ENCODE assay signal across 28 cellular contexts in the genomic region with DNA sequence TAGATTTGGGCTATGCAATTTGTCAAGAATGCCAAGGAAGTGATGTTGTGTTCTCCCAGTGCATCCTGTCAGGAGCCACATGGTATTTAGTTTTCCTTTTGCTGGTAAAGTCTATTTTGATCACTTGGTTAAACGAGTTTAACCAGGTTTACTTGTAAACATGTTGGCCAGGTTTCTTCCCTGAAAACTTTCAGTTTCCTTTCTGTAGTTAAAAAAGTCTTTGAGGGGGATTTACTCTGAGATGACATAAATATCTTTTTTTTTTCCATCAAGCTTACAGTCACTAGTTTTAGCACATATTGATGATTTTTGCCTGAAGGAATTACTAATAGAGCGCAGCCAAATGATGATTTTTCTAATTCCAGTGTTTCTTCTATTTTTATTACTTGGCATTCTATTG.
"Had no signal": no experiment of that assay in that cellular context is flagged by ENCODE, and none has a peak within 500 bp of the region (broad histone marks: within the 10 kb centered on the region; RNA-seq: fewer than 3 reads in every experiment).

No MANE protein-coding gene starts in this region.

- H3K36me3 ChIP-seq: breast epithelium, esophagus squamous epithelium, left lung, lower lobe of right lung, sigmoid colon, uterus had no signal

- H2AFZ ChIP-seq: parathyroid adenoma had no signal

- ATAC-seq: activated CD8-positive, alpha-beta memory T cell treated with anti-CD3 and anti-CD28 coated beads, Interleukin-2, amount 10 ng/mL, durations not matched to agents 7 days and 5 days; activated CD8-positive, alpha-beta T cell treated with anti-CD3 and anti-CD28 coated beads for 36 hours; activated naive CD8-positive, alpha-beta T cell treated with anti-CD3 and anti-CD28 coated beads, Interleukin-2, amount 50 U/mL, for 24 hours; left lung; lower lobe of right lung; naive thymus-derived CD8-positive, alpha-beta T cell; psoas muscle; stimulated activated effector memory CD8-positive, alpha-beta T cell treated with anti-CD3 and anti-CD28 coated beads, Interleukin-12 subunit alpha, Interleukin-12 subunit beta, amount 100 ng/mL, for 72 hours; stimulated activated naive CD8-positive, alpha-beta T cell treated with anti-CD3 and anti-CD28 coated beads, Interleukin-15, amount 100 ng/mL, for 72 hours; WTC11 had no signal

- H3K79me2 ChIP-seq: parathyroid adenoma had no signal

- H3K4me3 ChIP-seq: breast epithelium, esophagus squamous epithelium, left lung, lower lobe of right lung, psoas muscle, sigmoid colon, uterus had no signal

- FAIRE-seq: frontal cortex, small intestine had no signal

- H3K27ac ChIP-seq: breast epithelium, epithelial cell of prostate, esophagus squamous epithelium, left lung, lower lobe of right lung, parathyroid adenoma, psoas muscle, sigmoid colon, uterus had no signal

- H3K9ac ChIP-seq: parathyroid adenoma had no signal

- H3K27me3 ChIP-seq: breast epithelium, esophagus squamous epithelium, left lung, sigmoid colon, uterus had no signal

- H3K4me1 ChIP-seq: breast epithelium, esophagus squamous epithelium, left lung, lower lobe of right lung, parathyroid adenoma, psoas muscle, sigmoid colon, uterus had no signal

- H3K9me3 ChIP-seq: breast epithelium, esophagus squamous epithelium, left lung, lower lobe of right lung, psoas muscle, sigmoid colon, uterus had no signal

- DNase-seq: activated CD4-positive, alpha-beta T cell treated with anti-CD3 and anti-CD28 coated beads for 1 hour; activated CD4-positive, alpha-beta T cell treated with anti-CD3 and anti-CD28 coated beads, Interleukin-2, amount 50 U/mL, for 1 hour; activated CD8-positive, alpha-beta memory T cell treated with anti-CD3 and anti-CD28 coated beads, Interleukin-2, amount 10 ng/mL, durations not matched to agents 7 days and 5 days; activated CD8-positive, alpha-beta T cell treated with anti-CD3 and anti-CD28 coated beads for 36 hours; activated naive CD8-positive, alpha-beta T cell treated with anti-CD3 and anti-CD28 coated beads, Interleukin-2, amount 50 U/mL, for 24 hours; activated T-cell treated with anti-CD3 and anti-CD28 coated beads, Interleukin-2, amount 50 U/mL, for 48 hours; amygdala; central memory CD4-positive, alpha-beta T cell; effector CD4-positive, alpha-beta T cell; esophagus squamous epithelium; left lung; lower lobe of right lung; mesenchymal stem cell; naive thymus-derived CD8-positive, alpha-beta T cell; occipital lobe; psoas muscle; sigmoid colon; stimulated activated CD4-positive, alpha-beta T cell treated with anti-CD3 and anti-CD28 coated beads, Interleukin-4, amount 100 ng/mL, for 24 hours; stimulated activated naive CD8-positive, alpha-beta T cell treated with anti-CD3 and anti-CD28 coated beads, Interleukin-15, amount 100 ng/mL, for 72 hours; substantia nigra; uterus had no signal
